ENCODE assay signal across 9 cellular contexts in the genomic region with DNA sequence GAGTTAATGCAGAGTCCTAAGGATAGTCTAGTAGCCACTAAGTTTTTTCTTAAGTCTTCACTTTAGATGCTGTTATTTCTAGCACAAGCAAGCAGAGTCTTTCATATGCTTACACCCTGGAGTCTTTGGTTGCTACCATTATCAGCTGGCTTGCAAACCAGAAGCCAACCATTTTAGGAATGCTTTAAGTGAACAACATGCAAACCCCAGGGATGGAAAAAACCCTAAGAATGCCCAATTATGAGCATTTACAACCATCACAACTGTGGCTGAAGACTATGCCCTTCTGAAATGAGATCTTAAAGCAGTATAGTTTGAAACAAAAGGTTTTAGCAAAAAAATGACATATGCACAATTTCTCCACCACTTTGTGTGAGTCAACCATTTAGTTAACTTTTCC. TPM values are rescaled to one million over a fixed set of nuclear protein-coding genes. Genes with fewer than 3 reads are reported as not detected.
DNase-seq lines count a peak whose midpoint lies in the region; ATAC-seq and TF ChIP-seq lines count a peak whose summit lies in the region.
"Had no signal": no experiment of that assay in that cellular context is flagged by ENCODE, and none has a peak within 500 bp of the region (broad histone marks: within the 10 kb centered on the region; RNA-seq: fewer than 3 reads in every experiment).

No MANE protein-coding gene starts in this region.

- intact Hi-C loops in activated CD8-positive, alpha-beta T cell treated with anti-CD3 and anti-CD28 coated beads for 36 hours (cut with micrococcal nuclease): no loop called here

- H3K79me2 ChIP-seq in GM23248 (ENCODE audit: insufficient read depth): peaks cover 34% of the 10 kb centered on the region

- H3K27me3 Mint-ChIP-seq in activated CD8-positive, alpha-beta T cell treated with anti-CD3 and anti-CD28 coated beads for 36 hours: no peaks in the 10 kb centered on the region

- H3K36me3 Mint-ChIP-seq in activated CD8-positive, alpha-beta T cell treated with anti-CD3 and anti-CD28 coated beads for 36 hours (ENCODE audit: low read depth): peaks cover 42% of the 10 kb centered on the region

- peak overlapping the region; percentile 80 for H3K4me2 ChIP-seq in BLaER1
- no peak overlapping the region for H3K4me2 ChIP-seq in GM23248 (ENCODE audit: unreplicated experiment)

- no peaks in the 10 kb centered on the region for H3K9me2 ChIP-seq in GM23248 (ENCODE audit: insufficient read depth)

- H3K27me3 ChIP-seq in BLaER1 (no peaks in the 10 kb centered on the region), GM23248 (replicated peaks; ENCODE audit: insufficient read depth) (no peaks in the 10 kb centered on the region), iPS-18a (ENCODE audit: control insufficient read depth, insufficient read depth, low read length) (no peaks in the 10 kb centered on the region)
- H3K27me3 ChIP-seq: stomach had no signal

- CTCF ChIA-PET in activated CD8-positive, alpha-beta T cell treated with anti-CD3 and anti-CD28 coated beads for 36 hours (lab: Charles Lee): no interaction called here

- H3K9me3 ChIP-seq in BLaER1: peaks cover 22% of the 10 kb centered on the region
- H3K9me3 ChIP-seq in GM23248 (ENCODE audit: low read depth): no peaks in the 10 kb centered on the region
- peaks cover 11% of the 10 kb centered on the region for H3K9me3 ChIP-seq in iPS-18a (ENCODE audit: control insufficient read depth, low read depth, low read length)

- peak overlapping the region; percentile 97 for H3K4me3 Mint-ChIP-seq in activated CD8-positive, alpha-beta T cell treated with anti-CD3 and anti-CD28 coated beads for 36 hours

- no peaks in the 10 kb centered on the region for H3K9me3 Mint-ChIP-seq in activated CD8-positive, alpha-beta T cell treated with anti-CD3 and anti-CD28 coated beads for 36 hours

- H3F3A ChIP-seq in GM23248 (ENCODE audit: insufficient read depth): peaks cover 4% of the 10 kb centered on the region; the same call in 1 of the 2 replicates

- H4K20me1 ChIP-seq in BLaER1 (0 out of 2 replicates have a peak, but pooled peaks cover 4% of the 10 kb centered on the region), GM23248 (ENCODE audit: insufficient read depth) (no peaks in the 10 kb centered on the region)

- H2AFZ ChIP-seq in GM23248: no peak overlapping the region

- peak overlapping the region; percentile 98 for H3K27ac Mint-ChIP-seq in activated CD8-positive, alpha-beta T cell treated with anti-CD3 and anti-CD28 coated beads for 36 hours

- no peak for ATAC-seq in activated CD8-positive, alpha-beta T cell treated with anti-CD3 and anti-CD28 coated beads for 36 hours
- ATAC-seq in GM21390 (IDR thresholded peaks at IDR 0.05; ENCODE audit: unreplicated experiment): no peak

- no peak for TF ChIP-seq CTCF in activated CD8-positive, alpha-beta T cell treated with anti-CD3 and anti-CD28 coated beads for 36 hours (IDR thresholded peaks at IDR 0.05)

- H3K4me1 Mint-ChIP-seq in activated CD8-positive, alpha-beta T cell treated with anti-CD3 and anti-CD28 coated beads for 36 hours (ENCODE audit: low read depth): peaks cover 42% of the 10 kb centered on the region

- peak overlapping the region; percentile 95 for H3K27ac ChIP-seq in BLaER1
- peak overlapping the region; percentile 27; the same call in 1 of the 2 replicates for H3K27ac ChIP-seq in GM23248
- no peak overlapping the region for H3K27ac ChIP-seq in iPS-18a (ENCODE audit: low read length)

- H3K9ac ChIP-seq in BLaER1: peak overlapping the region; percentile 93; the same call in 1 of the 2 replicates
- H3K9ac ChIP-seq in GM23248: no peak overlapping the region
- no peak overlapping the region for H3K9ac ChIP-seq in iPS-18a (ENCODE audit: low read length)

- H3K4me3 ChIP-seq in BLaER1 (peak overlapping the region; percentile 83), GM23248 (no peak overlapping the region), iPS-18a (ENCODE audit: low read length) (peak overlapping the region; percentile 76)

- in situ Hi-C loops in GM23248 (cut with MboI): no loop called here

- peak; percentile 16 for DNase-seq in GM23248
- no peak for DNase-seq in activated CD8-positive, alpha-beta T cell treated with anti-CD3 and anti-CD28 coated beads for 36 hours
- no peak for DNase-seq in stimulated activated CD4-positive, alpha-beta T cell treated with anti-CD3 and anti-CD28 coated beads, Interleukin-1b, Interleukin-23, amount 100 ng/mL, for 48 hours
- no peak for DNase-seq in NCI-H774 (lab: John Stamatoyannopoulos, UW)
- DNase-seq: NCI-H187 treated with DMSO at 0.1 percent for 48 hours, stomach had no signal

- POLR2A ChIA-PET in activated CD8-positive, alpha-beta T cell treated with anti-CD3 and anti-CD28 coated beads for 36 hours (lab: Charles Lee): interaction anchor here (2.9 kb wide), 1 partner anchor 9 kb away, joined by 18 read pairs; no protein-coding TSS in a partner anchor

- H3K36me3 ChIP-seq in BLaER1 (peaks cover 16% of the 10 kb centered on the region), GM23248 (ENCODE audit: low read depth) (no peaks in the 10 kb centered on the region), iPS-18a (ENCODE audit: control insufficient read depth, low read depth, low read length) (peaks cover 9% of the 10 kb centered on the region)
- H3K36me3 ChIP-seq: stomach had no signal

- H3K4me1 ChIP-seq in BLaER1 (peaks cover 45% of the 10 kb centered on the region), GM23248 (ENCODE audit: insufficient read depth) (peaks cover 24% of the 10 kb centered on the region), iPS-18a (ENCODE audit: control insufficient read depth, low read depth, low read length) (no peaks in the 10 kb centered on the region)

RNA-seq across cellular contexts. Expression of a gene that starts 6.6 kb away (rescaled TPM):
- 32.1 and 41.9 TPM in 2 replicates for total RNA-seq in GM23248 (2014; rRNA removed; shearing (Covaris generic))
- polyA plus RNA-seq in GM23248 (2016; fragmentation: Nextera tagmentation; extraction: Ambion mirVana): 4.7 and 4.8 TPM in 2 replicates
- total RNA-seq in activated CD8-positive, alpha-beta T cell treated with anti-CD3 and anti-CD28 coated beads for 36 hours: 10 to 100 TPM; 74.6 to 79.4 TPM
